In genomic region chr1:210328746-210329488, GRCh38 we compare ENCODE assay signal across 8 cellular contexts. TPM values are rescaled to one million over a fixed set of nuclear protein-coding genes. Genes with fewer than 3 reads are reported as not detected.
DNase-seq lines count a peak whose midpoint lies in the region; ATAC-seq and TF ChIP-seq lines count a peak whose summit lies in the region.

Gene HHAT (plus strand): TSS chr1:210328902. CDS start chr1:210348976, 20,074 bp downstream.

- DNase-seq in DND-41 (peak; percentile 82), RPMI8226 (peak; percentile 50), germinal center (ENCODE audit: low spot score) (peak; percentile 58)
- DNase-seq in activated naive CD4-positive, alpha-beta T cell treated with anti-CD3 and anti-CD28 coated beads for 36 hours, result peak; percentile 84

- peak within 1 kb of the TSS; percentile 76 for H3K27ac ChIP-seq in DND-41 (ENCODE audit: low read length)
- H3K27ac ChIP-seq in neutrophil, result no peak within 1 kb of the TSS
- H3K27ac ChIP-seq in thymus (ENCODE audit: low read depth), result peak within 1 kb of the TSS; percentile 92

- H3K9me3 ChIP-seq in DND-41 (ENCODE audit: insufficient read depth, low read length, severe bottlenecking), result no peaks in the 10 kb centered on the region
- H3K9me3 ChIP-seq in neutrophil, result no peaks in the 10 kb centered on the region
- H3K9me3 ChIP-seq in thymus (ENCODE audit: control insufficient read depth), result no peaks in the 10 kb centered on the region

- H3K27me3 ChIP-seq in DND-41 (ENCODE audit: insufficient read depth, low read length, poor library complexity), result no peaks in the 10 kb centered on the region
- H3K27me3 ChIP-seq in neutrophil, result peaks cover 29% of the 10 kb centered on the region
- H3K27me3 ChIP-seq in thymus (ENCODE audit: control insufficient read depth, insufficient read depth), result no peaks in the 10 kb centered on the region

- CTCF ChIA-PET in activated naive CD4-positive, alpha-beta T cell treated with anti-CD3 and anti-CD28 coated beads for 36 hours (lab: Charles Lee), result interaction anchor here (0.6 to 1.8 kb wide), 4 partner anchors 20 to 83 kb away, joined by 3 to 6 read pairs (median 4); no protein-coding TSS in a partner anchor

- peak; percentile 81 for ATAC-seq in DND-41 (ENCODE audit: insufficient read depth, low read depth)
- ATAC-seq in GM21576 (IDR thresholded peaks at IDR 0.05; ENCODE audit: unreplicated experiment), result peak; percentile 39

- no peaks in the 10 kb centered on the region for H3K36me3 Mint-ChIP-seq in IgD-negative memory B cell
- peaks cover 2% of the 10 kb centered on the region for H3K36me3 Mint-ChIP-seq in activated naive CD4-positive, alpha-beta T cell treated with anti-CD3 and anti-CD28 coated beads for 36 hours (ENCODE audit: low read depth)

- H3K4me1 ChIP-seq in DND-41 (ENCODE audit: insufficient read depth, low read length) (peaks cover 29% of the 10 kb centered on the region), neutrophil (ENCODE audit: control insufficient read depth in 1 of 2, insufficient read depth in 1 of 2, low read depth in 1 of 2, low read length in 1 of 2) (peaks cover 8 to 9% of the 10 kb centered on the region in 2 experiments), thymus (ENCODE audit: control insufficient read depth, insufficient read depth, low read length) (peaks cover 23% of the 10 kb centered on the region)

- no peaks in the 10 kb centered on the region for H4K20me1 ChIP-seq in DND-41 (ENCODE audit: insufficient read depth, low read length)

- H3K4me2 ChIP-seq in DND-41 (ENCODE audit: insufficient read depth, low read length), result peak within 1 kb of the TSS; percentile 66

- TF ChIP-seq CTCF in DND-41 (IDR thresholded peaks at IDR 0.05; ENCODE audit: borderline replicate concordance, extremely low read depth, low read length, poor library complexity, severe bottlenecking), result no peak
- no peak for TF ChIP-seq CTCF in neutrophil (IDR thresholded peaks at IDR 0.05)

- H3K4me3 ChIP-seq in DND-41 (ENCODE audit: low read depth in 1 of 2, low read length in 2 of 2) (peak within 1 kb of the TSS; percentile 77 to 82), neutrophil (ENCODE audit: low read depth in 1 of 2, low read length in 1 of 2) (peak within 1 kb of the TSS; percentile 64 to 71), thymus (ENCODE audit: low read length) (peak within 1 kb of the TSS; percentile 72)

- H3K36me3 ChIP-seq in DND-41 (ENCODE audit: insufficient read depth, low read length) (no peaks in the 10 kb centered on the region), neutrophil (no peaks in the 10 kb centered on the region), thymus (ENCODE audit: control insufficient read depth, insufficient read depth) (no peaks in the 10 kb centered on the region)

- peaks cover 36 to 49% (median 37%) of the 10 kb centered on the region in 3 donors for H3K4me1 Mint-ChIP-seq in IgD-negative memory B cell
- peaks cover 41% of the 10 kb centered on the region for H3K4me1 Mint-ChIP-seq in activated naive CD4-positive, alpha-beta T cell treated with anti-CD3 and anti-CD28 coated beads for 36 hours (ENCODE audit: low read depth)

- H3K79me2 ChIP-seq in DND-41 (ENCODE audit: insufficient read depth, low read length), result no peaks in the 10 kb centered on the region

- peak within 1 kb of the TSS; percentile 74 for H3K9ac ChIP-seq in DND-41 (ENCODE audit: low read depth, low read length)

- H3K9me3 Mint-ChIP-seq in IgD-negative memory B cell, result peaks cover 0 to 8% (median 7%) of the 10 kb centered on the region in 3 donors
- peaks cover 2% of the 10 kb centered on the region for H3K9me3 Mint-ChIP-seq in activated naive CD4-positive, alpha-beta T cell treated with anti-CD3 and anti-CD28 coated beads for 36 hours

- H3K27ac Mint-ChIP-seq in IgD-negative memory B cell, result peak within 1 kb of the TSS; percentile 81 to 97 (median 96)
- H3K27ac Mint-ChIP-seq in activated naive CD4-positive, alpha-beta T cell treated with anti-CD3 and anti-CD28 coated beads for 36 hours, result peak within 1 kb of the TSS; percentile 95

- no peaks in the 10 kb centered on the region for H3K27me3 Mint-ChIP-seq in IgD-negative memory B cell
- peaks cover 4% of the 10 kb centered on the region for H3K27me3 Mint-ChIP-seq in activated naive CD4-positive, alpha-beta T cell treated with anti-CD3 and anti-CD28 coated beads for 36 hours (ENCODE audit: low read depth)

- WGBS in thymus, result under 1% methylated on average over 88 of the region's 88 CpGs

- intact Hi-C loops in activated naive CD4-positive, alpha-beta T cell treated with anti-CD3 and anti-CD28 coated beads for 36 hours (cut with micrococcal nuclease), result loop anchor here (1.0 to 5.0 kb wide), 3 partner anchors 9 to 803 kb away; partner anchors contain the start of genes KCNH1 and UTP25

- peak within 1 kb of the TSS; percentile 98 to 99 (median 98) for H3K4me3 Mint-ChIP-seq in IgD-negative memory B cell
- H3K4me3 Mint-ChIP-seq in activated naive CD4-positive, alpha-beta T cell treated with anti-CD3 and anti-CD28 coated beads for 36 hours, result peak within 1 kb of the TSS; percentile 93

- peak within 1 kb of the TSS; percentile 79 for H2AFZ ChIP-seq in DND-41 (ENCODE audit: low read depth, low read length)

RNA-seq across cellular contexts. Expression of gene HHAT, which starts in this region (rescaled TPM):
- polyA plus RNA-seq in IgD-negative memory B cell, result 6.3 TPM
- 1 to 10 TPM; 3.6 to 3.9 TPM for total RNA-seq in activated naive CD4-positive, alpha-beta T cell treated with anti-CD3 and anti-CD28 coated beads for 36 hours
- polyA plus RNA-seq in thymus, result 5.7 TPM
